1 cellular context compared by ENCODE assay signal in the genomic region with DNA sequence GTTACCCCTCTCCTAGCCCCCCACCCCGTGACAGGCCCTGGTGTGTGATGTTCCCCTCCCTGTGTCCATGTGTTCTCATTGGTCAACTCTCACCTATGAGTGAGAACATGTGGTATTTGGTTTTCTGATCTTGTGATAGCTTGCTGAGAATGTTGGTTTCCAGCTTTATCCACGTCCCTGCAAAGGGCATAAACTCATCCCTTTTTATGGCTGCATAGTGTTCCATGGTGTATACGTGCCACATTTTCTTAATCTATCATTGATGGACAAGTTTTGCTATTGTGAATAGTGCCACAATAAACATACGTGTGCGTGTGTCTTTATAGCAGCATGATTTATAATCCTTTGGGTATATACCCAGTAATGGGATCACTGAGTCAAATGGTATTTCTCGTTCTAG.
A peak's percentile ranks its signal among the peaks of the same experiment; 100 is the strongest.
TF ChIP-seq lines count a peak whose summit lies in the region.

No MANE protein-coding gene starts in this region.

TF ChIP-seq in K562, 482 proteins besides CTCF, POLR2A, EP300 and RAD21:
- TF ChIP-seq ZNF146 (CRISPR knock-in tag; IDR thresholded peaks at IDR 0.05; ENCODE audit: unreplicated experiment): peak; percentile 89
